ENCODE assay signal across 8 cellular contexts in genomic region chr1:224615861-224616760, GRCh38. TPM values are rescaled to one million over a fixed set of nuclear protein-coding genes. Genes with fewer than 3 reads are reported as not detected.
DNase-seq lines count a peak whose midpoint lies in the region; ATAC-seq and TF ChIP-seq lines count a peak whose summit lies in the region.

TSS of gene CNIH3 (plus strand) at chr1:224616317. CDS start at chr1:224617175, 858 bp downstream.

- peak within 1 kb of the TSS; percentile 26 for H3K4me3 ChIP-seq in CD4-positive, CD25-positive, alpha-beta regulatory T cell (ENCODE audit: low read depth, low read length)
- H3K4me3 ChIP-seq in stomach = peak within 1 kb of the TSS; percentile 45 to 67 (median 54)

- TF ChIP-seq EP300 in stomach (IDR thresholded peaks at IDR 0.05) = no peak

- intact Hi-C loops in left colon (cut with DNase I, micrococcal nuclease) = no loop called here
- intact Hi-C loops in stomach (cut with DNase I; ENCODE audit: low total_unique reads) = no loop called here

- H3K36me3 ChIP-seq in CD4-positive, CD25-positive, alpha-beta regulatory T cell (ENCODE audit: control insufficient read depth, insufficient read depth, low read length) = no peaks in the 10 kb centered on the region
- H3K36me3 ChIP-seq in stomach = no peaks in the 10 kb centered on the region

- peak within 1 kb of the TSS; percentile 54 to 83 (median 76) for H3K4me3 Mint-ChIP-seq in CD4-positive, CD25-positive, alpha-beta regulatory T cell
- H3K4me3 Mint-ChIP-seq in brain = peak within 1 kb of the TSS; percentile 78 to 90 (median 86)

- no peaks in the 10 kb centered on the region for H3K36me3 Mint-ChIP-seq in CD4-positive, CD25-positive, alpha-beta regulatory T cell
- H3K36me3 Mint-ChIP-seq in brain = no peaks in the 10 kb centered on the region

- WGBS in stomach, 5 donors = 0 to 1% (median 1%) methylated on average over 24 to 91 of the region's 91 CpGs

- POLR2A ChIA-PET in RWPE1 (lab: Yijun Ruan, JAX; ENCODE audit: low non-redundant PET) = no interaction called here

- ATAC-seq in CD4-positive, CD25-positive, alpha-beta regulatory T cell (ENCODE audit: low read depth in 2 of 2) = peak in 1 of 2 donors; percentile 34
- ATAC-seq in left colon (peak; percentile 62), GM18511 (IDR thresholded peaks at IDR 0.05; ENCODE audit: unreplicated experiment) (no peak), HG02852 (IDR thresholded peaks at IDR 0.05; ENCODE audit: unreplicated experiment) (no peak)

- peak in 2 of 3 donors; percentile 21 to 29 for DNase-seq in CD4-positive, CD25-positive, alpha-beta regulatory T cell
- DNase-seq in HT1080 (ENCODE audit: low read depth) (peak; percentile 95), RWPE1 (ENCODE audit: low spot score) (peak; percentile 37), left colon (peak in 1 of 2 donors; percentile 14), stomach (peak; percentile 53)

- TF ChIP-seq CTCF in RWPE1 (conservative IDR thresholded peaks at IDR 0.05; ENCODE audit: low read depth) = no peak
- TF ChIP-seq CTCF in brain (conservative IDR thresholded peaks at IDR 0.05) = no peak
- no peak for TF ChIP-seq CTCF in stomach (IDR thresholded peaks at IDR 0.05)

- CTCF ChIA-PET in RWPE1 (lab: Yijun Ruan, JAX) = interaction anchor here (0.6 to 1.0 kb wide), 3 partner anchors 25 to 1576 kb away, joined by 3 read pairs; no protein-coding TSS in a partner anchor

- no peak for TF ChIP-seq POLR2A in stomach (IDR thresholded peaks at IDR 0.05)

- H3K9me3 Mint-ChIP-seq in CD4-positive, CD25-positive, alpha-beta regulatory T cell = peaks cover 0 to 2% (median 0%) of the 10 kb centered on the region in 7 donors
- H3K9me3 Mint-ChIP-seq in brain = peaks cover 0 to 9% (median 4%) of the 10 kb centered on the region in 5 experiments

- H3K27me3 Mint-ChIP-seq in CD4-positive, CD25-positive, alpha-beta regulatory T cell = peaks cover 67% of the 10 kb centered on the region
- peaks cover 82% of the 10 kb centered on the region for H3K27me3 Mint-ChIP-seq in brain

- H3K9me3 ChIP-seq in CD4-positive, CD25-positive, alpha-beta regulatory T cell (ENCODE audit: control insufficient read depth in 2 of 2, low read length in 2 of 2) = no peaks in the 10 kb centered on the region
- H3K9me3 ChIP-seq in stomach = no peaks in the 10 kb centered on the region

- no peak within 1 kb of the TSS for H3K27ac ChIP-seq in CD4-positive, CD25-positive, alpha-beta regulatory T cell (ENCODE audit: insufficient read depth, low read length, poor library complexity, severe bottlenecking)
- H3K27ac ChIP-seq in RWPE1 (no peak within 1 kb of the TSS), stomach (no peak within 1 kb of the TSS)

- no peak within 1 kb of the TSS for H3K27ac Mint-ChIP-seq in CD4-positive, CD25-positive, alpha-beta regulatory T cell
- H3K27ac Mint-ChIP-seq in brain = peak within 1 kb of the TSS in 1 of 5 experiments; percentile 80

- peaks cover 5 to 26% (median 13%) of the 10 kb centered on the region in 4 donors for H3K4me1 Mint-ChIP-seq in CD4-positive, CD25-positive, alpha-beta regulatory T cell
- peaks cover 17% of the 10 kb centered on the region for H3K4me1 Mint-ChIP-seq in brain

- H3K4me1 ChIP-seq in CD4-positive, CD25-positive, alpha-beta regulatory T cell (ENCODE audit: control insufficient read depth, insufficient read depth, low read length, poor library complexity, severe bottlenecking) = peaks cover 26% of the 10 kb centered on the region
- H3K4me1 ChIP-seq in stomach = peaks cover 20 to 32% (median 24%) of the 10 kb centered on the region in 4 donors

- H3K27me3 ChIP-seq in CD4-positive, CD25-positive, alpha-beta regulatory T cell (ENCODE audit: control insufficient read depth, insufficient read depth, low read length) = peaks cover 26% of the 10 kb centered on the region
- H3K27me3 ChIP-seq in stomach = peaks cover 8 to 53% (median 32%) of the 10 kb centered on the region in 3 donors

RNA-seq across cellular contexts. Expression of gene CNIH3, which starts in this region (rescaled TPM):
- 2.6 TPM for total RNA-seq in CD4-positive, CD25-positive, alpha-beta regulatory T cell
- polyA plus RNA-seq in CD4-positive, CD25-positive, alpha-beta regulatory T cell = 1 to 10 TPM; 1.4 to 2.5 (median 1.9) TPM
- 24.8 and 29.1 TPM in 2 replicates for total RNA-seq in HT1080 (2014; rRNA removed; shearing (Covaris generic))
- 23.2 and 23.9 TPM in 2 replicates for polyA plus RNA-seq in HT1080 (2015; cell fraction: cytosol; rRNA removed)
- 27.9 and 28.0 TPM in 2 replicates for polyA plus RNA-seq in HT1080 (2015; cell fraction: nucleus; rRNA removed)
- polyA plus RNA-seq in brain (ENCODE audit: insufficient read depth, low read depth, low replicate concordance) = 4.0 TPM
- total RNA-seq in left colon = 1 to 10 TPM in 1 of 2 donors, under 1 TPM in 1; 0.95 to 1.5 TPM
- 10 to 100 TPM in 1 of 5 donors, 1 to 10 TPM in 2, under 1 TPM in 1, not detected in 1; 0.45 to 18.7 (median 5.9) TPM for total RNA-seq in stomach
- polyA plus RNA-seq in stomach = 1 to 10 TPM; 1.4 to 3.1 (median 1.4) TPM
